In genomic region chr12:62006076-62006732, GRCh38 we compare ENCODE assay signal across 8 cellular contexts.
DNase-seq lines count a peak whose midpoint lies in the region; ATAC-seq, FAIRE-seq and TF ChIP-seq lines count a peak whose summit lies in the region.

No MANE protein-coding gene starts in this region.

- 22 to 31% (median 29%) methylated on average over 5 of the region's 5 CpGs for WGBS in spleen, 5 donors

- peak; percentile 85 for FAIRE-seq in TTC549 (lab: Jason Lieb, UNC)

- no peaks in the 10 kb centered on the region for H3K36me3 ChIP-seq in spleen

- H3K27ac ChIP-seq in spleen = no peak overlapping the region

- H3K27me3 ChIP-seq in spleen (replicated peaks in 1 of 7) = no peaks in the 10 kb centered on the region

- intact Hi-C loops in spleen (cut with DNase I; ENCODE audit: low total_unique reads) = no loop called here

- H3K9me3 ChIP-seq in spleen = peaks cover 0 to 3% (median 0%) of the 10 kb centered on the region in 8 donors

- no peak for TF ChIP-seq POLR2A in spleen (IDR thresholded peaks at IDR 0.05)

- H3K4me1 ChIP-seq in spleen = no peaks in the 10 kb centered on the region

- ATAC-seq in HG02588 (IDR thresholded peaks at IDR 0.05; ENCODE audit: unreplicated experiment) = no peak

- peak; percentile 64 for DNase-seq in NCI-H2107 treated with DMSO at 0.1 percent for 48 hours (lab: John Stamatoyannopoulos, UW; ENCODE audit: unreplicated experiment)
- no peak for DNase-seq in NCI-H2107 (lab: John Stamatoyannopoulos, UW)
- peak; percentile 19 for DNase-seq in GM19240 (ENCODE audit: insufficient read length, low spot score)
- peak; percentile 66 for DNase-seq in HuH-7 (ENCODE audit: low spot score)
- DNase-seq in foreskin melanocyte = peak; percentile 15
- DNase-seq in spleen = no peak

- TF ChIP-seq CTCF in spleen (IDR thresholded peaks at IDR 0.05 in 8 of 11, conservative IDR thresholded peaks at IDR 0.05 in 3 of 11) = peak in 8 of 11 experiments; percentile 14 to 70 (median 52)

- H3K4me3 ChIP-seq in spleen = no peak overlapping the region

Comparison
In these comparisons a context has a peak if more than half of its experiments do, and no peak if none do; other contexts are left out.
1. DNase-seq: peak in NCI-H2107 treated with DMSO at 0.1 percent for 48 hours (single experiment), GM19240 (single experiment), HuH-7 (single experiment) and foreskin melanocyte (single experiment); none in NCI-H2107 (single experiment) and spleen (single experiment).